Comparison of ENCODE assay signal across 8 cellular contexts in the genomic region with DNA sequence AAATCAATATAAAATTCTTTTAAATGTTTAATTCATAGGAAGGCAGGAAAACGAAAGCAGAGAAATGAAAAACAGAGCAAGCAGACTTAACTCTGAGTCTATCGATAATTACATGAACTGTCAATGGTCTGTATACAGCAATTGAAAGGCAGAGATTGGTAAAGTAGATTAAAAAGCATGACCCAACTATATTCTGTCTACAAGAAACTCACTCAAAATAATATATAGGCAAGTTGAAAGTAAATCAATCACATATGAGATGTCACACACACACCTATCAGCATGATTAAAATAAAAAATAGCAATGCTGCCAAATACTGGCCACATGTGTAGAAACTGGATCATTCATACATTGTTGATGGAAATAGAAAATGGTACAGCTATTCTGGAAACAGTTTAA.
"Had no signal": no experiment of that assay in that cellular context is flagged by ENCODE, and none has a peak within 500 bp of the region (broad histone marks: within the 10 kb centered on the region; RNA-seq: fewer than 3 reads in every experiment).

No MANE protein-coding gene starts in this region.

- H3K36me3 ChIP-seq: HAP-1 had no signal

- H3K27ac ChIP-seq: GM23248 had no signal

- H3K4me3 ChIP-seq: GM23248, GM23338, HAP-1 had no signal

- DNase-seq: GM23248, GOT3, H7, H9, HCEC 1CT, HFFc6 had no signal

- H3K9me3 ChIP-seq: HAP-1 had no signal

- H3K4me1 ChIP-seq: HAP-1 had no signal
